In genomic region chr7:22386206-22386858, GRCh38 we compare ENCODE assay signal across 14 cellular contexts. TPM values are rescaled to one million over a fixed set of nuclear protein-coding genes. Genes with fewer than 3 reads are reported as not detected.
DNase-seq lines count a peak whose midpoint lies in the region; ATAC-seq and TF ChIP-seq lines count a peak whose summit lies in the region.
"Had no signal": no experiment of that assay in that cellular context is flagged by ENCODE, and none has a peak within 500 bp of the region (broad histone marks: within the 10 kb centered on the region; RNA-seq: fewer than 3 reads in every experiment).

No MANE protein-coding gene starts in this region.

- no peak for TF ChIP-seq CTCF in CD14-positive monocyte (IDR thresholded peaks at IDR 0.05)
- TF ChIP-seq CTCF in osteocyte (IDR thresholded peaks at IDR 0.05), result no peak

- H3K27me3 Mint-ChIP-seq in CD14-positive monocyte (ENCODE audit: low read depth in 3 of 3) (peaks cover 0 to 3% (median 0%) of the 10 kb centered on the region in 3 donors), osteocyte (ENCODE audit: unreplicated experiment) (peaks cover 5% of the 10 kb centered on the region)

- no peak overlapping the region for H3K4me3 Mint-ChIP-seq in CD14-positive monocyte
- no peak overlapping the region for H3K4me3 Mint-ChIP-seq in osteocyte (ENCODE audit: unreplicated experiment)
- H3K4me3 Mint-ChIP-seq: activated T-cell treated with anti-CD3 and anti-CD28 coated beads, Interleukin-2, amount 50 U/mL, for 24 hours had no signal

- H3K4me1 Mint-ChIP-seq in CD14-positive monocyte (no peaks in the 10 kb centered on the region), osteocyte (ENCODE audit: unreplicated experiment) (peaks cover 6% of the 10 kb centered on the region)

- peak; percentile 73 for ATAC-seq in GM18511 (IDR thresholded peaks at IDR 0.05; ENCODE audit: unreplicated experiment)
- ATAC-seq in GM21367 (IDR thresholded peaks at IDR 0.05; ENCODE audit: unreplicated experiment), result peak; percentile 60
- peak; percentile 62 for ATAC-seq in HG02885 (IDR thresholded peaks at IDR 0.05; ENCODE audit: poor library complexity, unreplicated experiment)
- ATAC-seq in HG03558 (IDR thresholded peaks at IDR 0.05; ENCODE audit: extremely low read depth, unreplicated experiment), result peak; percentile 40

- H3K36me3 Mint-ChIP-seq in CD14-positive monocyte, result no peaks in the 10 kb centered on the region
- H3K36me3 Mint-ChIP-seq in osteocyte (ENCODE audit: unreplicated experiment), result no peaks in the 10 kb centered on the region

- intact Hi-C loops in CD14-positive monocyte (cut with micrococcal nuclease), result no loop called here

- peaks cover 0 to 2% (median 0%) of the 10 kb centered on the region in 7 donors for H3K9me3 Mint-ChIP-seq in CD14-positive monocyte
- no peaks in the 10 kb centered on the region for H3K9me3 Mint-ChIP-seq in osteocyte (ENCODE audit: unreplicated experiment)
- H3K9me3 Mint-ChIP-seq: activated T-cell treated with anti-CD3 and anti-CD28 coated beads, Interleukin-2, amount 50 U/mL, for 24 hours had no signal

- DNase-seq in HK-2 (ENCODE audit: unreplicated experiment), result no peak
- DNase-seq in CD14-positive monocyte (ENCODE audit: low spot score), result no peak
- no peak for DNase-seq in medulla oblongata (ENCODE audit: extremely low spot score)
- DNase-seq in osteocyte (ENCODE audit: extremely low spot score, unreplicated experiment), result no peak
- DNase-seq: activated T-cell treated with anti-CD3 and anti-CD28 coated beads, Interleukin-2, amount 50 U/mL, for 24 hours; AML-193; anterior cingulate cortex; midbrain; NCI-H1092; NCI-H69 had no signal

- H3K27ac Mint-ChIP-seq in CD14-positive monocyte (no peak overlapping the region), osteocyte (ENCODE audit: unreplicated experiment) (no peak overlapping the region)
- H3K27ac Mint-ChIP-seq: activated T-cell treated with anti-CD3 and anti-CD28 coated beads, Interleukin-2, amount 50 U/mL, for 24 hours had no signal

RNA-seq across cellular contexts. Expression of gene RAPGEF5, which starts 29.4 kb away (rescaled TPM):
- not detected for polyA plus RNA-seq in CD14-positive monocyte
- 0.21 and 0.27 TPM in 2 replicates for total RNA-seq in osteocyte
